In genomic region chr22:45344339-45344738, GRCh38 we compare ENCODE assay signal across 13 cellular contexts. TPM values are rescaled to one million over a fixed set of nuclear protein-coding genes. Genes with fewer than 3 reads are reported as not detected.
A peak's percentile ranks its signal among the peaks of the same experiment; 100 is the strongest.
DNase-seq lines count a peak whose midpoint lies in the region; ATAC-seq and TF ChIP-seq lines count a peak whose summit lies in the region.
"Had no signal": no experiment of that assay in that cellular context is flagged by ENCODE, and none has a peak within 500 bp of the region (broad histone marks: within the 10 kb centered on the region; RNA-seq: fewer than 3 reads in every experiment).

No MANE protein-coding gene starts in this region.

- no peak overlapping the region for H3K4me3 ChIP-seq in fibroblast of villous mesenchyme (ENCODE audit: low read depth, low read length)
- no peak overlapping the region for H3K4me3 ChIP-seq in osteoblast (ENCODE audit: insufficient read depth, low read length)
- H3K4me3 ChIP-seq in sigmoid colon, result no peak overlapping the region
- H3K4me3 ChIP-seq in PC-3 (ENCODE audit: low read length), result no peak overlapping the region
- H3K4me3 ChIP-seq: esophagus muscularis mucosa had no signal

- H3K4me1 ChIP-seq in osteoblast (ENCODE audit: insufficient read depth, low read length) (no peaks in the 10 kb centered on the region), sigmoid colon (no peaks in the 10 kb centered on the region), PC-3 (ENCODE audit: insufficient read depth, low read length) (no peaks in the 10 kb centered on the region)

- no peaks in the 10 kb centered on the region for H3K9me3 Mint-ChIP-seq in MCF 10A (ENCODE audit: unreplicated experiment)

- CTCF ChIA-PET in PC-3 (lab: Charles Lee) (no interaction called here), MCF 10A (lab: Yijun Ruan, JAX) (interaction anchor here (0.6 kb wide), 1 partner anchor 13 kb away, joined by 3 read pairs; no protein-coding TSS in a partner anchor)

- TF ChIP-seq CTCF in fibroblast of villous mesenchyme (IDR thresholded peaks at IDR 0.05; ENCODE audit: insufficient read depth, low read depth, low read length) (peak; percentile 25), osteoblast (IDR thresholded peaks at IDR 0.05; ENCODE audit: extremely low read depth, low read depth, low read length) (peak; percentile 15), sigmoid colon (IDR thresholded peaks at IDR 0.05) (no peak), PC-3 (conservative IDR thresholded peaks at IDR 0.05; ENCODE audit: low read depth, low read length) (no peak), MCF 10A (IDR thresholded peaks at IDR 0.05; ENCODE audit: unreplicated experiment) (no peak)

- H3K4me3 Mint-ChIP-seq in MCF 10A (ENCODE audit: unreplicated experiment), result no peak overlapping the region
- H3K4me3 Mint-ChIP-seq: activated CD8-positive, alpha-beta memory T cell treated with anti-CD3 and anti-CD28 coated beads, Interleukin-2, amount 10 ng/mL, durations not matched to agents 7 days and 5 days had no signal

- POLR2A ChIA-PET in PC-3 (lab: Charles Lee; ENCODE audit: unreplicated experiment), result no interaction called here
- POLR2A ChIA-PET in MCF 10A (lab: Yijun Ruan, JAX), result no interaction called here

- H3K4me2 ChIP-seq in osteoblast (ENCODE audit: insufficient read depth, low read length), result no peak overlapping the region
- H3K4me2 ChIP-seq in PC-3 (ENCODE audit: low read length), result no peak overlapping the region

- no peaks in the 10 kb centered on the region for H3K79me2 ChIP-seq in osteoblast (ENCODE audit: insufficient read depth, low read length)
- H3K79me2 ChIP-seq in PC-3 (ENCODE audit: low read length), result no peaks in the 10 kb centered on the region

- H3K36me3 ChIP-seq in osteoblast (ENCODE audit: insufficient read depth, low read length), result peaks cover 23% of the 10 kb centered on the region
- H3K36me3 ChIP-seq in sigmoid colon, result peaks cover 0 to 45% (median 19%) of the 10 kb centered on the region in 4 donors
- H3K36me3 ChIP-seq in PC-3 (ENCODE audit: low read depth, low read length), result peaks cover 7% of the 10 kb centered on the region; the same call in 1 of the 2 replicates

- intact Hi-C loops in sigmoid colon (cut with DNase I), result no loop called here
- intact Hi-C loops in PC-3 (cut with micrococcal nuclease), result no loop called here
- intact Hi-C loops in MCF 10A (cut with micrococcal nuclease), result no loop called here

- no peaks in the 10 kb centered on the region for H3K9me2 ChIP-seq in PC-3 (replicated peaks; ENCODE audit: low read length)

- 81 to 84% methylated on average over 5 of the region's 5 CpGs for WGBS in sigmoid colon, 2 donors

- peaks cover 36% of the 10 kb centered on the region for H3K36me3 Mint-ChIP-seq in MCF 10A (ENCODE audit: insufficient read depth, unreplicated experiment)

- BruUV-seq in PC-3 (replicated peaks; lab: Mats Ljungman, UMichigan), result no TSS peak
- no TSS peak for BruUV-seq in MCF 10A (replicated peaks; lab: Mats Ljungman, UMichigan)

- ATAC-seq in PC-3, result no peak
- ATAC-seq: activated CD8-positive, alpha-beta memory T cell treated with anti-CD3 and anti-CD28 coated beads, Interleukin-2, amount 10 ng/mL, durations not matched to agents 7 days and 5 days had no signal

- H3K27ac ChIP-seq in osteoblast (ENCODE audit: low read depth, low read length) (no peak overlapping the region), sigmoid colon (no peak overlapping the region), PC-3 (ENCODE audit: low read length) (no peak overlapping the region)
- H3K27ac ChIP-seq: esophagus muscularis mucosa had no signal

- no peak for TF ChIP-seq EP300 in sigmoid colon (IDR thresholded peaks at IDR 0.05)

- no peak overlapping the region for H3K27ac Mint-ChIP-seq in MCF 10A (ENCODE audit: low read depth, unreplicated experiment)
- H3K27ac Mint-ChIP-seq: activated CD8-positive, alpha-beta memory T cell treated with anti-CD3 and anti-CD28 coated beads, Interleukin-2, amount 10 ng/mL, durations not matched to agents 7 days and 5 days had no signal

- H3K27me3 ChIP-seq in osteoblast (ENCODE audit: insufficient read depth, low read length) (no peaks in the 10 kb centered on the region), sigmoid colon (no peaks in the 10 kb centered on the region), PC-3 (ENCODE audit: low read length) (no peaks in the 10 kb centered on the region)
- H3K27me3 ChIP-seq: esophagus muscularis mucosa had no signal

- H3K9ac ChIP-seq in PC-3 (ENCODE audit: low read length), result no peak overlapping the region

- H3K9me3 ChIP-seq in osteoblast (ENCODE audit: low read depth, low read length) (no peaks in the 10 kb centered on the region), sigmoid colon (no peaks in the 10 kb centered on the region), PC-3 (ENCODE audit: low read length) (no peaks in the 10 kb centered on the region)
- H3K9me3 ChIP-seq: esophagus muscularis mucosa had no signal

- no peak overlapping the region for H2AFZ ChIP-seq in osteoblast (ENCODE audit: low read length)
- H2AFZ ChIP-seq in PC-3 (ENCODE audit: low read length), result no peak overlapping the region

- TF ChIP-seq POLR2A in sigmoid colon (IDR thresholded peaks at IDR 0.05), result no peak

- no peaks in the 10 kb centered on the region for H3K4me1 Mint-ChIP-seq in MCF 10A (ENCODE audit: insufficient read depth, unreplicated experiment)

- H3F3A ChIP-seq in PC-3 (ENCODE audit: low read length, unreplicated experiment), result no peaks in the 10 kb centered on the region

- DNase-seq in Daoy (ENCODE audit: low read depth) (peak; percentile 10), NCI-H2227 (lab: John Stamatoyannopoulos, UW; ENCODE audit: unreplicated experiment) (peak; percentile 5), fibroblast of villous mesenchyme (ENCODE audit: low read depth) (peak; percentile 23), osteoblast (ENCODE audit: insufficient read length, low spot score, missing footprints) (no peak), DMS153 treated with DMSO at 0.1 percent for 48 hours (lab: John Stamatoyannopoulos, UW; ENCODE audit: unreplicated experiment) (no peak), sigmoid colon (no peak), PC-3 (no peak), MCF 10A (ENCODE audit: unreplicated experiment) (no peak)
- DNase-seq: activated CD8-positive, alpha-beta memory T cell treated with anti-CD3 and anti-CD28 coated beads, Interleukin-2, amount 10 ng/mL, durations not matched to agents 7 days and 5 days; amniotic stem cell; NCI-H1417; T-helper 1 cell had no signal

- H3K27me3 Mint-ChIP-seq in MCF 10A (ENCODE audit: insufficient read depth, unreplicated experiment), result no peaks in the 10 kb centered on the region
- H3K27me3 Mint-ChIP-seq: activated CD8-positive, alpha-beta memory T cell treated with anti-CD3 and anti-CD28 coated beads, Interleukin-2, amount 10 ng/mL, durations not matched to agents 7 days and 5 days had no signal

- H4K20me1 ChIP-seq in osteoblast (ENCODE audit: insufficient read depth, low read length), result no peaks in the 10 kb centered on the region
- no peaks in the 10 kb centered on the region for H4K20me1 ChIP-seq in PC-3 (ENCODE audit: low read length)

RNA-seq across cellular contexts. Expression of gene FAM118A, which starts 34.6 kb away (rescaled TPM):
- 8.8 and 10.1 TPM in 2 replicates for total RNA-seq in Daoy (2014; rRNA removed; shearing (Covaris generic))
- 20.7 and 52.5 TPM in 2 replicates for total RNA-seq in fibroblast of villous mesenchyme
- 21.7 and 23.9 TPM in 2 replicates for total RNA-seq in osteoblast
- total RNA-seq in sigmoid colon, result 100 to 1,000 TPM in 1 of 4 donors, 10 to 100 TPM in 3; 12.8 to 126 (median 38.8) TPM
- 10 to 100 TPM in 2 of 3 donors, 1 to 10 TPM in 1; 7.2 to 43.5 (median 12.5) TPM for polyA plus RNA-seq in sigmoid colon
- total RNA-seq in PC-3 (2014; rRNA removed), result 19.6 and 20.3 TPM in 2 replicates
- 16.0 and 16.7 TPM in 2 replicates for total RNA-seq in MCF 10A (2022)

RNA-seq across cellular contexts. Expression of gene UPK3A, which starts 59.6 kb away (rescaled TPM):
- not detected in 2 replicates for total RNA-seq in Daoy (2014; rRNA removed; shearing (Covaris generic))
- total RNA-seq in fibroblast of villous mesenchyme, result not detected in 2 replicates
- total RNA-seq in osteoblast, result not detected in 2 replicates
- not detected for total RNA-seq in sigmoid colon
- polyA plus RNA-seq in sigmoid colon, result under 1 TPM in 1 of 3 donors, not detected in 2; 0.98 TPM
- 1.1 TPM in 1 of 2 replicates, not detected in the other for total RNA-seq in PC-3 (2014; rRNA removed)
- not detected in 2 replicates for total RNA-seq in MCF 10A (2022)
- total RNA-seq: activated CD8-positive, alpha-beta memory T cell treated with anti-CD3 and anti-CD28 coated beads, Interleukin-2, amount 10 ng/mL, durations not matched to agents 7 days and 5 days; esophagus muscularis mucosa had no signal

Comparison
In these comparisons a context has a peak if more than half of its experiments do, and no peak if none do; other contexts are left out.
1. DNase-seq: peak in Daoy (single experiment), NCI-H2227 (single experiment) and fibroblast of villous mesenchyme (single experiment); none in osteoblast (single experiment), DMS153 treated with DMSO at 0.1 percent for 48 hours (single experiment), sigmoid colon (single experiment), PC-3 (single experiment) and MCF 10A (single experiment).
2. CTCF ChIP-seq: peak in fibroblast of villous mesenchyme (single experiment) and osteoblast (single experiment); none in sigmoid colon (0 of 4), PC-3 (single experiment) and MCF 10A (single experiment).